1 cellular context compared by ENCODE assay signal in genomic region chr19:37943480-37943879, GRCh38.
TF ChIP-seq lines count a peak whose summit lies in the region.

No MANE protein-coding gene starts in this region.

TF ChIP-seq in K562, 482 proteins besides CTCF, POLR2A, EP300 and RAD21 (continued from another document):
- TF ChIP-seq, protein P1, sequence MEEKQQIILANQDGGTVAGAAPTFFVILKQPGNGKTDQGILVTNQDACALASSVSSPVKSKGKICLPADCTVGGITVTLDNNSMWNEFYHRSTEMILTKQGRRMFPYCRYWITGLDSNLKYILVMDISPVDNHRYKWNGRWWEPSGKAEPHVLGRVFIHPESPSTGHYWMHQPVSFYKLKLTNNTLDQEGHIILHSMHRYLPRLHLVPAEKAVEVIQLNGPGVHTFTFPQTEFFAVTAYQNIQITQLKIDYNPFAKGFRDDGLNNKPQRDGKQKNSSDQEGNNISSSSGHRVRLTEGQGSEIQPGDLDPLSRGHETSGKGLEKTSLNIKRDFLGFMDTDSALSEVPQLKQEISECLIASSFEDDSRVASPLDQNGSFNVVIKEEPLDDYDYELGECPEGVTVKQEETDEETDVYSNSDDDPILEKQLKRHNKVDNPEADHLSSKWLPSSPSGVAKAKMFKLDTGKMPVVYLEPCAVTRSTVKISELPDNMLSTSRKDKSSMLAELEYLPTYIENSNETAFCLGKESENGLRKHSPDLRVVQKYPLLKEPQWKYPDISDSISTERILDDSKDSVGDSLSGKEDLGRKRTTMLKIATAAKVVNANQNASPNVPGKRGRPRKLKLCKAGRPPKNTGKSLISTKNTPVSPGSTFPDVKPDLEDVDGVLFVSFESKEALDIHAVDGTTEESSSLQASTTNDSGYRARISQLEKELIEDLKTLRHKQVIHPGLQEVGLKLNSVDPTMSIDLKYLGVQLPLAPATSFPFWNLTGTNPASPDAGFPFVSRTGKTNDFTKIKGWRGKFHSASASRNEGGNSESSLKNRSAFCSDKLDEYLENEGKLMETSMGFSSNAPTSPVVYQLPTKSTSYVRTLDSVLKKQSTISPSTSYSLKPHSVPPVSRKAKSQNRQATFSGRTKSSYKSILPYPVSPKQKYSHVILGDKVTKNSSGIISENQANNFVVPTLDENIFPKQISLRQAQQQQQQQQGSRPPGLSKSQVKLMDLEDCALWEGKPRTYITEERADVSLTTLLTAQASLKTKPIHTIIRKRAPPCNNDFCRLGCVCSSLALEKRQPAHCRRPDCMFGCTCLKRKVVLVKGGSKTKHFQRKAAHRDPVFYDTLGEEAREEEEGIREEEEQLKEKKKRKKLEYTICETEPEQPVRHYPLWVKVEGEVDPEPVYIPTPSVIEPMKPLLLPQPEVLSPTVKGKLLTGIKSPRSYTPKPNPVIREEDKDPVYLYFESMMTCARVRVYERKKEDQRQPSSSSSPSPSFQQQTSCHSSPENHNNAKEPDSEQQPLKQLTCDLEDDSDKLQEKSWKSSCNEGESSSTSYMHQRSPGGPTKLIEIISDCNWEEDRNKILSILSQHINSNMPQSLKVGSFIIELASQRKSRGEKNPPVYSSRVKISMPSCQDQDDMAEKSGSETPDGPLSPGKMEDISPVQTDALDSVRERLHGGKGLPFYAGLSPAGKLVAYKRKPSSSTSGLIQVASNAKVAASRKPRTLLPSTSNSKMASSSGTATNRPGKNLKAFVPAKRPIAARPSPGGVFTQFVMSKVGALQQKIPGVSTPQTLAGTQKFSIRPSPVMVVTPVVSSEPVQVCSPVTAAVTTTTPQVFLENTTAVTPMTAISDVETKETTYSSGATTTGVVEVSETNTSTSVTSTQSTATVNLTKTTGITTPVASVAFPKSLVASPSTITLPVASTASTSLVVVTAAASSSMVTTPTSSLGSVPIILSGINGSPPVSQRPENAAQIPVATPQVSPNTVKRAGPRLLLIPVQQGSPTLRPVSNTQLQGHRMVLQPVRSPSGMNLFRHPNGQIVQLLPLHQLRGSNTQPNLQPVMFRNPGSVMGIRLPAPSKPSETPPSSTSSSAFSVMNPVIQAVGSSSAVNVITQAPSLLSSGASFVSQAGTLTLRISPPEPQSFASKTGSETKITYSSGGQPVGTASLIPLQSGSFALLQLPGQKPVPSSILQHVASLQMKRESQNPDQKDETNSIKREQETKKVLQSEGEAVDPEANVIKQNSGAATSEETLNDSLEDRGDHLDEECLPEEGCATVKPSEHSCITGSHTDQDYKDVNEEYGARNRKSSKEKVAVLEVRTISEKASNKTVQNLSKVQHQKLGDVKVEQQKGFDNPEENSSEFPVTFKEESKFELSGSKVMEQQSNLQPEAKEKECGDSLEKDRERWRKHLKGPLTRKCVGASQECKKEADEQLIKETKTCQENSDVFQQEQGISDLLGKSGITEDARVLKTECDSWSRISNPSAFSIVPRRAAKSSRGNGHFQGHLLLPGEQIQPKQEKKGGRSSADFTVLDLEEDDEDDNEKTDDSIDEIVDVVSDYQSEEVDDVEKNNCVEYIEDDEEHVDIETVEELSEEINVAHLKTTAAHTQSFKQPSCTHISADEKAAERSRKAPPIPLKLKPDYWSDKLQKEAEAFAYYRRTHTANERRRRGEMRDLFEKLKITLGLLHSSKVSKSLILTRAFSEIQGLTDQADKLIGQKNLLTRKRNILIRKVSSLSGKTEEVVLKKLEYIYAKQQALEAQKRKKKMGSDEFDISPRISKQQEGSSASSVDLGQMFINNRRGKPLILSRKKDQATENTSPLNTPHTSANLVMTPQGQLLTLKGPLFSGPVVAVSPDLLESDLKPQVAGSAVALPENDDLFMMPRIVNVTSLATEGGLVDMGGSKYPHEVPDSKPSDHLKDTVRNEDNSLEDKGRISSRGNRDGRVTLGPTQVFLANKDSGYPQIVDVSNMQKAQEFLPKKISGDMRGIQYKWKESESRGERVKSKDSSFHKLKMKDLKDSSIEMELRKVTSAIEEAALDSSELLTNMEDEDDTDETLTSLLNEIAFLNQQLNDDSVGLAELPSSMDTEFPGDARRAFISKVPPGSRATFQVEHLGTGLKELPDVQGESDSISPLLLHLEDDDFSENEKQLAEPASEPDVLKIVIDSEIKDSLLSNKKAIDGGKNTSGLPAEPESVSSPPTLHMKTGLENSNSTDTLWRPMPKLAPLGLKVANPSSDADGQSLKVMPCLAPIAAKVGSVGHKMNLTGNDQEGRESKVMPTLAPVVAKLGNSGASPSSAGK (IDR thresholded peaks at IDR 0.05), result peak; percentile 78
- TF ChIP-seq ATF1 (CRISPR knock-in tag; IDR thresholded peaks at IDR 0.05), result no peak
- TF ChIP-seq ATF1 (tag; IDR thresholded peaks at IDR 0.05), result peak; percentile 47
- peak; percentile 86 for TF ChIP-seq L3MBTL2 (IDR thresholded peaks at IDR 0.05)
- TF ChIP-seq BHLHE40 (IDR thresholded peaks at IDR 0.05; ENCODE audit: low read length), result peak; percentile 56
- TF ChIP-seq, protein P2, sequence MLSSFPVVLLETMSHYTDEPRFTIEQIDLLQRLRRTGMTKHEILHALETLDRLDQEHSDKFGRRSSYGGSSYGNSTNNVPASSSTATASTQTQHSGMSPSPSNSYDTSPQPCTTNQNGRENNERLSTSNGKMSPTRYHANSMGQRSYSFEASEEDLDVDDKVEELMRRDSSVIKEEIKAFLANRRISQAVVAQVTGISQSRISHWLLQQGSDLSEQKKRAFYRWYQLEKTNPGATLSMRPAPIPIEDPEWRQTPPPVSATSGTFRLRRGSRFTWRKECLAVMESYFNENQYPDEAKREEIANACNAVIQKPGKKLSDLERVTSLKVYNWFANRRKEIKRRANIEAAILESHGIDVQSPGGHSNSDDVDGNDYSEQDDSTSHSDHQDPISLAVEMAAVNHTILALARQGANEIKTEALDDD (IDR thresholded peaks at IDR 0.05), result 0 out of 2 replicates have a peak, but pooled peaks have one; percentile 13
- TF ChIP-seq, protein P3, sequence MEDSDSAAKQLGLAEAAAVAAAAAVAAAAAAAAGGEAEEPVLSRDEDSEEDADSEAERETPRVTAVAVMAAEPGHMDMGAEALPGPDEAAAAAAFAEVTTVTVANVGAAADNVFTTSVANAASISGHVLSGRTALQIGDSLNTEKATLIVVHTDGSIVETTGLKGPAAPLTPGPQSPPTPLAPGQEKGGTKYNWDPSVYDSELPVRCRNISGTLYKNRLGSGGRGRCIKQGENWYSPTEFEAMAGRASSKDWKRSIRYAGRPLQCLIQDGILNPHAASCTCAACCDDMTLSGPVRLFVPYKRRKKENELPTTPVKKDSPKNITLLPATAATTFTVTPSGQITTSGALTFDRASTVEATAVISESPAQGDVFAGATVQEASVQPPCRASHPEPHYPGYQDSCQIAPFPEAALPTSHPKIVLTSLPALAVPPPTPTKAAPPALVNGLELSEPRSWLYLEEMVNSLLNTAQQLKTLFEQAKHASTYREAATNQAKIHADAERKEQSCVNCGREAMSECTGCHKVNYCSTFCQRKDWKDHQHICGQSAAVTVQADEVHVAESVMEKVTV (CRISPR knock-in tag; IDR thresholded peaks at IDR 0.05), result no peak
- TF ChIP-seq ELF2 (CRISPR knock-in tag; IDR thresholded peaks at IDR 0.05), result no peak
- TF ChIP-seq ZNF197 (CRISPR knock-in tag; IDR thresholded peaks at IDR 0.05; ENCODE audit: low read depth), result no peak
- 0 out of 2 replicates have a peak, but pooled peaks have one; percentile 13 for TF ChIP-seq ELF4 (CRISPR knock-in tag; IDR thresholded peaks at IDR 0.05)
- peak; percentile 66 for TF ChIP-seq MEIS2 (IDR thresholded peaks at IDR 0.05; ENCODE audit: partially characterized antibody)
- TF ChIP-seq PRDM10 (IDR thresholded peaks at IDR 0.05; ENCODE audit: partially characterized antibody), result peak; percentile 44
- TF ChIP-seq DPF2 (IDR thresholded peaks at IDR 0.05), result peak; percentile 84
- TF ChIP-seq POLR2AphosphoS5 (IDR thresholded peaks at IDR 0.05; ENCODE audit: control insufficient read depth, insufficient read depth, low read depth, low read length), result peak; percentile 53; the same call in 1 of the 2 replicates
- peak; percentile 44 to 72; a peak in 3 of 4 replicates for TF ChIP-seq KDM1A (IDR thresholded peaks at IDR 0.05)
- TF ChIP-seq ZSCAN29 (IDR thresholded peaks at IDR 0.05), result no peak
- TF ChIP-seq, protein P4, sequence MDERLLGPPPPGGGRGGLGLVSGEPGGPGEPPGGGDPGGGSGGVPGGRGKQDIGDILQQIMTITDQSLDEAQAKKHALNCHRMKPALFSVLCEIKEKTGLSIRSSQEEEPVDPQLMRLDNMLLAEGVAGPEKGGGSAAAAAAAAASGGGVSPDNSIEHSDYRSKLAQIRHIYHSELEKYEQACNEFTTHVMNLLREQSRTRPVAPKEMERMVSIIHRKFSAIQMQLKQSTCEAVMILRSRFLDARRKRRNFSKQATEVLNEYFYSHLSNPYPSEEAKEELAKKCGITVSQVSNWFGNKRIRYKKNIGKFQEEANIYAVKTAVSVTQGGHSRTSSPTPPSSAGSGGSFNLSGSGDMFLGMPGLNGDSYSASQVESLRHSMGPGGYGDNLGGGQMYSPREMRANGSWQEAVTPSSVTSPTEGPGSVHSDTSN (CRISPR knock-in tag; IDR thresholded peaks at IDR 0.05; ENCODE audit: low read depth), result no peak
- TF ChIP-seq, protein P4 (tag; conservative IDR thresholded peaks at IDR 0.05; ENCODE audit: low read depth), result 0 out of 2 replicates have a peak, but pooled peaks have one; percentile 24
- no peak for TF ChIP-seq EWSR1 (IDR thresholded peaks at IDR 0.05; ENCODE audit: borderline replicate concordance, low read depth, partially characterized antibody)
- TF ChIP-seq, protein P5, sequence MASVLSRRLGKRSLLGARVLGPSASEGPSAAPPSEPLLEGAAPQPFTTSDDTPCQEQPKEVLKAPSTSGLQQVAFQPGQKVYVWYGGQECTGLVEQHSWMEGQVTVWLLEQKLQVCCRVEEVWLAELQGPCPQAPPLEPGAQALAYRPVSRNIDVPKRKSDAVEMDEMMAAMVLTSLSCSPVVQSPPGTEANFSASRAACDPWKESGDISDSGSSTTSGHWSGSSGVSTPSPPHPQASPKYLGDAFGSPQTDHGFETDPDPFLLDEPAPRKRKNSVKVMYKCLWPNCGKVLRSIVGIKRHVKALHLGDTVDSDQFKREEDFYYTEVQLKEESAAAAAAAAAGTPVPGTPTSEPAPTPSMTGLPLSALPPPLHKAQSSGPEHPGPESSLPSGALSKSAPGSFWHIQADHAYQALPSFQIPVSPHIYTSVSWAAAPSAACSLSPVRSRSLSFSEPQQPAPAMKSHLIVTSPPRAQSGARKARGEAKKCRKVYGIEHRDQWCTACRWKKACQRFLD (CRISPR knock-in tag; IDR thresholded peaks at IDR 0.05), result peak; percentile 28; the same call in 1 of the 2 replicates
- TF ChIP-seq NCOR1 (IDR thresholded peaks at IDR 0.05), result peak; percentile 74
- 0 out of 2 replicates have a peak, but pooled peaks have one; percentile 22 for TF ChIP-seq CXXC5 (CRISPR knock-in tag; IDR thresholded peaks at IDR 0.05)
- TF ChIP-seq, protein P6, sequence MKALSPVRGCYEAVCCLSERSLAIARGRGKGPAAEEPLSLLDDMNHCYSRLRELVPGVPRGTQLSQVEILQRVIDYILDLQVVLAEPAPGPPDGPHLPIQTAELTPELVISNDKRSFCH (CRISPR knock-in tag; IDR thresholded peaks at IDR 0.05), result no peak
- TF ChIP-seq, protein P6 (tag; IDR thresholded peaks at IDR 0.05), result 0 out of 2 replicates have a peak, but pooled peaks have one; percentile 28
- peak; percentile 86 for TF ChIP-seq ZEB2 (IDR thresholded peaks at IDR 0.05)
- peak; percentile 33 for TF ChIP-seq RBM25 (IDR thresholded peaks at IDR 0.05; ENCODE audit: low read depth, low read length, severe bottlenecking)
- no peak for TF ChIP-seq PTBP1 (IDR thresholded peaks at IDR 0.05; ENCODE audit: low read depth, low read length)
- TF ChIP-seq SRSF3 (IDR thresholded peaks at IDR 0.05; ENCODE audit: insufficient read depth, low read length), result no peak
- no peak for TF ChIP-seq SETDB1 (IDR thresholded peaks at IDR 0.05; ENCODE audit: low read length)
- TF ChIP-seq TAL1 (IDR thresholded peaks at IDR 0.05), result peak; percentile 83
- TF ChIP-seq, protein P7, sequence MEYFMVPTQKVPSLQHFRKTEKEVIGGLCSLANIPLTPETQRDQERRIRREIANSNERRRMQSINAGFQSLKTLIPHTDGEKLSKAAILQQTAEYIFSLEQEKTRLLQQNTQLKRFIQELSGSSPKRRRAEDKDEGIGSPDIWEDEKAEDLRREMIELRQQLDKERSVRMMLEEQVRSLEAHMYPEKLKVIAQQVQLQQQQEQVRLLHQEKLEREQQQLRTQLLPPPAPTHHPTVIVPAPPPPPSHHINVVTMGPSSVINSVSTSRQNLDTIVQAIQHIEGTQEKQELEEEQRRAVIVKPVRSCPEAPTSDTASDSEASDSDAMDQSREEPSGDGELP (CRISPR knock-in tag; IDR thresholded peaks at IDR 0.05; ENCODE audit: borderline replicate concordance), result peak; percentile 98
- peak; percentile 58 for TF ChIP-seq BCOR (IDR thresholded peaks at IDR 0.05)
TF ChIP-seq in K562: peak in this region for 56.
